9 cellular contexts compared by ENCODE assay signal in genomic region chr18:34223164-34223892, GRCh38. TPM values are rescaled to one million over a fixed set of nuclear protein-coding genes. Genes with fewer than 3 reads are reported as not detected.
DNase-seq lines count a peak whose midpoint lies in the region; ATAC-seq, FAIRE-seq and TF ChIP-seq lines count a peak whose summit lies in the region.
"Had no signal": no experiment of that assay in that cellular context is flagged by ENCODE, and none has a peak within 500 bp of the region (broad histone marks: within the 10 kb centered on the region; RNA-seq: fewer than 3 reads in every experiment).

No MANE protein-coding gene starts in this region.

- DNase-seq in NCI-H2196 (lab: John Stamatoyannopoulos, UW; ENCODE audit: unreplicated experiment) (peak; percentile 60), NCI-H2196 treated with DMSO at 0.1 percent for 48 hours (lab: John Stamatoyannopoulos, UW; ENCODE audit: unreplicated experiment) (no peak), WERI-Rb-1 (peak; percentile 38), kidney (peak; percentile 74), tibial artery (no peak), kidney tubule cell (ENCODE audit: low spot score) (no peak)

- H3K36me3 ChIP-seq in WERI-Rb-1 = no peaks in the 10 kb centered on the region
- no peaks in the 10 kb centered on the region for H3K36me3 ChIP-seq in kidney (ENCODE audit: control insufficient read depth in 1 of 2, insufficient read depth in 2 of 2, low read length in 2 of 2)
- H3K36me3 ChIP-seq in tibial artery = no peaks in the 10 kb centered on the region

- H3K4me3 ChIP-seq in WERI-Rb-1 (ENCODE audit: low read depth, low read length) = peak overlapping the region; percentile 54
- peak overlapping the region; percentile 10 to 54 for H3K4me3 ChIP-seq in kidney (ENCODE audit: low read length in 2 of 2)
- peak overlapping the region; percentile 52 to 57 for H3K4me3 ChIP-seq in tibial artery

- peaks cover 12% of the 10 kb centered on the region for H3K27me3 ChIP-seq in WERI-Rb-1 (ENCODE audit: insufficient read depth, low read depth, severe bottlenecking)
- peaks cover 0 to 54% of the 10 kb centered on the region in 2 donors for H3K27me3 ChIP-seq in tibial artery

- H3K9me3 ChIP-seq in WERI-Rb-1 (ENCODE audit: severe bottlenecking) (no peaks in the 10 kb centered on the region), kidney (ENCODE audit: control insufficient read depth in 1 of 2, low read length in 2 of 2) (no peaks in the 10 kb centered on the region), tibial artery (no peaks in the 10 kb centered on the region)

- H3K9ac ChIP-seq in kidney (ENCODE audit: low read length in 2 of 2) = no peak overlapping the region

- FAIRE-seq in kidney (lab: Jason Lieb, UNC) = no peak

- H3K4me1 ChIP-seq in kidney (ENCODE audit: control insufficient read depth in 1 of 2, insufficient read depth in 1 of 2, low read depth in 1 of 2, low read length in 2 of 2) (peaks cover 3 to 9% of the 10 kb centered on the region in 2 donors), tibial artery (peaks cover 0 to 38% (median 34%) of the 10 kb centered on the region in 4 donors)

- no peak for ATAC-seq in HG03571 (IDR thresholded peaks at IDR 0.05; ENCODE audit: unreplicated experiment)
- ATAC-seq in GM21619 (IDR thresholded peaks at IDR 0.05; ENCODE audit: unreplicated experiment) = no peak

- intact Hi-C loops in kidney (cut with DNase I) (no loop called here), tibial artery (cut with DNase I; ENCODE audit: low total_unique reads) (no loop called here)

- TF ChIP-seq CTCF in WERI-Rb-1 (IDR thresholded peaks at IDR 0.05; ENCODE audit: low read depth, low read length) (no peak), kidney (IDR thresholded peaks at IDR 0.05; ENCODE audit: borderline replicate concordance, extremely low read depth, insufficient read depth) (no peak), tibial artery (IDR thresholded peaks at IDR 0.05) (no peak)

- H3K27ac ChIP-seq in WERI-Rb-1 (peak overlapping the region; percentile 36; the same call in 1 of the 2 replicates), kidney (ENCODE audit: low read depth in 2 of 2, low read length in 2 of 2) (no peak overlapping the region), tibial artery (peak overlapping the region in 1 of 2 donors; percentile 37)

RNA-seq across cellular contexts. Expression of gene NOL4, which starts 1.4 kb away (rescaled TPM):
- total RNA-seq in kidney = 1.1 TPM
- 0.62 TPM for polyA plus RNA-seq in kidney (ENCODE audit: insufficient read depth, low read depth, low replicate concordance)
- polyA plus RNA-seq: BJ had no signal

Comparison
In these comparisons a context has a peak if more than half of its experiments do, and no peak if none do; other contexts are left out.
1. DNase-seq: peak in NCI-H2196 (single experiment), WERI-Rb-1 (single experiment) and kidney (single experiment); none in NCI-H2196 treated with DMSO at 0.1 percent for 48 hours (single experiment), tibial artery (0 of 2) and kidney tubule cell (single experiment).
2. Peak in every context shown above with its lines, with median percentiles within 50 percentile points of each other: H3K4me3 ChIP-seq.